In genomic region chr20:45959956-45960630, GRCh38 we compare ENCODE assay signal across 1 cellular context.
TF ChIP-seq lines count a peak whose summit lies in the region.

No MANE protein-coding gene starts in this region.

TF ChIP-seq in GM23338, 12 proteins besides CTCF, POLR2A, EP300 and RAD21 (continued from another document):
- no peak for TF ChIP-seq ZNF462 (CRISPR knock-in tag; IDR thresholded peaks at IDR 0.05)
- no peak for TF ChIP-seq CREB1 (CRISPR knock-in tag; IDR thresholded peaks at IDR 0.05; ENCODE audit: low read depth)
- no peak for TF ChIP-seq ZNF114 (CRISPR knock-in tag; IDR thresholded peaks at IDR 0.05)
- no peak for TF ChIP-seq EZH2phosphoT487 (IDR thresholded peaks at IDR 0.05; ENCODE audit: unreplicated experiment)
- TF ChIP-seq, protein P1, sequence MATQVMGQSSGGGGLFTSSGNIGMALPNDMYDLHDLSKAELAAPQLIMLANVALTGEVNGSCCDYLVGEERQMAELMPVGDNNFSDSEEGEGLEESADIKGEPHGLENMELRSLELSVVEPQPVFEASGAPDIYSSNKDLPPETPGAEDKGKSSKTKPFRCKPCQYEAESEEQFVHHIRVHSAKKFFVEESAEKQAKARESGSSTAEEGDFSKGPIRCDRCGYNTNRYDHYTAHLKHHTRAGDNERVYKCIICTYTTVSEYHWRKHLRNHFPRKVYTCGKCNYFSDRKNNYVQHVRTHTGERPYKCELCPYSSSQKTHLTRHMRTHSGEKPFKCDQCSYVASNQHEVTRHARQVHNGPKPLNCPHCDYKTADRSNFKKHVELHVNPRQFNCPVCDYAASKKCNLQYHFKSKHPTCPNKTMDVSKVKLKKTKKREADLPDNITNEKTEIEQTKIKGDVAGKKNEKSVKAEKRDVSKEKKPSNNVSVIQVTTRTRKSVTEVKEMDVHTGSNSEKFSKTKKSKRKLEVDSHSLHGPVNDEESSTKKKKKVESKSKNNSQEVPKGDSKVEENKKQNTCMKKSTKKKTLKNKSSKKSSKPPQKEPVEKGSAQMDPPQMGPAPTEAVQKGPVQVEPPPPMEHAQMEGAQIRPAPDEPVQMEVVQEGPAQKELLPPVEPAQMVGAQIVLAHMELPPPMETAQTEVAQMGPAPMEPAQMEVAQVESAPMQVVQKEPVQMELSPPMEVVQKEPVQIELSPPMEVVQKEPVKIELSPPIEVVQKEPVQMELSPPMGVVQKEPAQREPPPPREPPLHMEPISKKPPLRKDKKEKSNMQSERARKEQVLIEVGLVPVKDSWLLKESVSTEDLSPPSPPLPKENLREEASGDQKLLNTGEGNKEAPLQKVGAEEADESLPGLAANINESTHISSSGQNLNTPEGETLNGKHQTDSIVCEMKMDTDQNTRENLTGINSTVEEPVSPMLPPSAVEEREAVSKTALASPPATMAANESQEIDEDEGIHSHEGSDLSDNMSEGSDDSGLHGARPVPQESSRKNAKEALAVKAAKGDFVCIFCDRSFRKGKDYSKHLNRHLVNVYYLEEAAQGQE (IDR thresholded peaks at IDR 0.05; ENCODE audit: unreplicated experiment) = no peak
- TF ChIP-seq NANOG (IDR thresholded peaks at IDR 0.05; ENCODE audit: borderline replicate concordance) = no peak
- TF ChIP-seq ZNF331 (CRISPR knock-in tag; IDR thresholded peaks at IDR 0.05; ENCODE audit: low read depth) = no peak
- no peak for TF ChIP-seq STAT1 (IDR thresholded peaks at IDR 0.05; ENCODE audit: unreplicated experiment)
- TF ChIP-seq JUNB (IDR thresholded peaks at IDR 0.05; ENCODE audit: unreplicated experiment) = no peak
- TF ChIP-seq EZH2 (IDR thresholded peaks at IDR 0.05; ENCODE audit: low read depth, unreplicated experiment) = no peak
